In the genomic region with DNA sequence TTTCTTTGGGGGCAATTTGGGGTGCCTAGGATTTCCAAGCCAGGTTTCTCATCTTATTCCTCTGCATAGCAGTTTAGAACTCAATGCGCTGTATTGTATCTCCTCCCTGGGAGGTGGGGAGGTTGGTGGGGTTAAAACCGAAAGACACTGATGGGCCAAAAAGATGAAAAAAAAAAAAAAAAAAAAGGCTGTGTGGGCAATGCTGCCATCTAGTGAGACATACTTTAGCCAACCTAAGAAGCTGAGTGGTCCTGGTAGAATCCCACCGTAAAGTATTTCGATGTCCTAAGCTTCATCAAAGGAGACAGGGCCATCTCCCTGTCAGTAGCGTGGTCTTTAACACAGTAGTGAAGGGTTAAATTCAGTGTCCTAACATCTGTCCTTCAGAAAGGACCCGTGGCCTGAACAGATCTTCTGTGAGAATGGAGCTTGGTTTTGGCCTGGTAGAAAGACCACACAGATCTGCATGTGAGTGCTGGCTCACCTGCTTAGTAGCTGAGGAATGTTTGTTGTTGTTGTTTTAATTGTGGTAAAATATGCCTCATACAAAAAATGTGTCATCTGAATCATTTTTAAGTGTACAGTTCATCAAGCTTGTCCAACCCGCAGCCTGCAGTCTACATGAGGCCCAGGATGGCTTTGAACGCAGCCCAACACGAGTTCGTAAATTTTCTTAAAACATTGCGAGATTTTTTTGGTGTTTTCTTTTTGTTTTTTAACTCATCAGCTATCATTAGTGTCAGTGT, we compare ENCODE assay signal across 1 cellular context.
TF ChIP-seq lines count a peak whose summit lies in the region.

No MANE protein-coding gene starts in this region.

TF ChIP-seq in GM23338, 12 proteins besides CTCF, POLR2A, EP300 and RAD21 (continued from another document):
- TF ChIP-seq REST (IDR thresholded peaks at IDR 0.05; ENCODE audit: unreplicated experiment) = no peak
- TF ChIP-seq NANOG (IDR thresholded peaks at IDR 0.05; ENCODE audit: borderline replicate concordance) = no peak
- no peak for TF ChIP-seq JUNB (IDR thresholded peaks at IDR 0.05; ENCODE audit: unreplicated experiment)
- no peak for TF ChIP-seq EZH2phosphoT487 (IDR thresholded peaks at IDR 0.05; ENCODE audit: unreplicated experiment)
